Comparison of ENCODE assay signal across 1 cellular context in the genomic region with DNA sequence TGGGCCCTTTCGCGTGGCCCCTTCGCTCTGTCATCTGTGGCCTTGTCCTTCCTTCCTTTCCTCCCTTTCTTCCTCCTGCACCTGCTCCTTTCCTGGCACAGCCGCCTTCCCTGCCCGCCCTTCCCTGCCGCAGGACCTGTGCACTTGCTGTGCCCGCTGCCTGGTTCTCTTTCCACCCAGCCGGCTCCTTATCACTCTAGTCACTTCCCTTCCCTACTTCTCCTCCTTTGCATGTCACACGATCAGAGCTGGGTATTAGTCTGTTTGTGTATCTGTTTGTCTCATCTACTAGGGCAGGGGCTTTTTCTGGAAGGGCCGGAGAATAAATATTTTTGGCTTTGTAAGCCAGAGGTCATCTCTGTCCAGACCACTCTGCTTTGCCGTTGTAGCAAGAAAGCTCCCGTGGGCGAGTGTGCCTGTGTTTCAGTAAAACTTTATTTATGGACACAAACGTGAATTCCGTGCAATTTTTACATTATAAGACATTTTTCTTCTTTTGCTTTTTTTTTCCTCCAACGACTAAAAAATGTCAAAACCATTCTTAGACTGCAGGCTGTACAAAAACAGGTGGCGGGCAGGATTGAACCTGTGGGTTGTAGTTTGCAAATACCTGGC.
TF ChIP-seq lines count a peak whose summit lies in the region.

No MANE protein-coding gene starts in this region.

TF ChIP-seq in HepG2, 621 proteins besides CTCF, POLR2A, EP300 and RAD21:
- TF ChIP-seq NFKBIZ (CRISPR knock-in tag; IDR thresholded peaks at IDR 0.05) (no peak), CHD4 (IDR thresholded peaks at IDR 0.05; ENCODE audit: borderline replicate concordance, low read length) (no peak), IRF1 (CRISPR knock-in tag; IDR thresholded peaks at IDR 0.05; ENCODE audit: low read depth) (no peak), ZHX1 (CRISPR knock-in tag; IDR thresholded peaks at IDR 0.05; ENCODE audit: low read depth) (no peak), SRF (IDR thresholded peaks at IDR 0.05; ENCODE audit: low read depth, low read length) (no peak), ZNF629 (CRISPR knock-in tag; conservative IDR thresholded peaks at IDR 0.05) (no peak), REST (IDR thresholded peaks at IDR 0.05; ENCODE audit: borderline replicate concordance in 1 of 2, low read depth in 1 of 2, low read length in 2 of 2) (no peak), REL (CRISPR knock-in tag; conservative IDR thresholded peaks at IDR 0.05) (no peak), ZNF34 (CRISPR knock-in tag; IDR thresholded peaks at IDR 0.05; ENCODE audit: borderline replicate concordance) (no peak), ZNF644 (CRISPR knock-in tag; IDR thresholded peaks at IDR 0.05; ENCODE audit: low read depth) (no peak)
- TF ChIP-seq, protein P1, sequence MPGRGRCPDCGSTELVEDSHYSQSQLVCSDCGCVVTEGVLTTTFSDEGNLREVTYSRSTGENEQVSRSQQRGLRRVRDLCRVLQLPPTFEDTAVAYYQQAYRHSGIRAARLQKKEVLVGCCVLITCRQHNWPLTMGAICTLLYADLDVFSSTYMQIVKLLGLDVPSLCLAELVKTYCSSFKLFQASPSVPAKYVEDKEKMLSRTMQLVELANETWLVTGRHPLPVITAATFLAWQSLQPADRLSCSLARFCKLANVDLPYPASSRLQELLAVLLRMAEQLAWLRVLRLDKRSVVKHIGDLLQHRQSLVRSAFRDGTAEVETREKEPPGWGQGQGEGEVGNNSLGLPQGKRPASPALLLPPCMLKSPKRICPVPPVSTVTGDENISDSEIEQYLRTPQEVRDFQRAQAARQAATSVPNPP (CRISPR knock-in tag; IDR thresholded peaks at IDR 0.05): no peak
